ENCODE assay signal across 23 cellular contexts in genomic region chr15:72189250-72189902, GRCh38. TPM values are rescaled to one million over a fixed set of nuclear protein-coding genes. Genes with fewer than 3 reads are reported as not detected.
DNase-seq lines count a peak whose midpoint lies in the region; ATAC-seq, FAIRE-seq and TF ChIP-seq lines count a peak whose summit lies in the region.
"Had no signal": no experiment of that assay in that cellular context is flagged by ENCODE, and none has a peak within 500 bp of the region (broad histone marks: within the 10 kb centered on the region; RNA-seq: fewer than 3 reads in every experiment).

No MANE protein-coding gene starts in this region.

- H2BK12ac ChIP-seq in mesenchymal stem cell (ENCODE audit: low read length in 2 of 2): no peak overlapping the region

- H3K9ac ChIP-seq in mesenchymal stem cell (ENCODE audit: low read length): no peak overlapping the region
- H3K9ac ChIP-seq: BLaER1 had no signal

- ATAC-seq in A549: no peak

- no peak for TF ChIP-seq RAD21 in A549 (conservative IDR thresholded peaks at IDR 0.05 in 1 of 2, IDR thresholded peaks at IDR 0.05 in 1 of 2)

- no peak overlapping the region for H3K14ac ChIP-seq in mesenchymal stem cell (ENCODE audit: low read length in 2 of 2)

- POLR2A ChIA-PET in A549 (lab: Yijun Ruan, JAX): no interaction called here
- POLR2A ChIA-PET in HEK293 (lab: Yijun Ruan, JAX): no interaction called here

- H3K23ac ChIP-seq in mesenchymal stem cell (ENCODE audit: low read length in 2 of 2): no peak overlapping the region

- 76% methylated on average over 2 of the region's 2 CpGs for WGBS in A549 (ENCODE audit: missing lambda C conversion rate)
- WGBS in mesenchymal stem cell: 96% methylated on average over 2 of the region's 2 CpGs

- TF ChIP-seq CTCF in A549 (IDR thresholded peaks at IDR 0.05): no peak
- TF ChIP-seq CTCF in HEK293 (tag by site-specific recombination; IDR thresholded peaks at IDR 0.05): no peak

- no peak overlapping the region for H2BK15ac ChIP-seq in mesenchymal stem cell (ENCODE audit: low read depth, poor library complexity, severe bottlenecking)

- TF ChIP-seq EP300 in A549 (IDR thresholded peaks at IDR 0.05): no peak

- H2BK120ac ChIP-seq in mesenchymal stem cell (ENCODE audit: low read depth, low read length): no peak overlapping the region

- DNase-seq in A549 (ENCODE audit: low read depth in 1 of 2, low spot score in 1 of 2) (no peak), islet precursor cell (peak; percentile 5), caudate nucleus (lab: John Stamatoyannopoulos, UW) (no peak), mesenchymal stem cell (no peak)
- DNase-seq: ACHN; BE2C; C1 segment of cervical spinal cord; CD4-positive, alpha-beta memory T cell; CD4-positive, CD25-positive, alpha-beta regulatory T cell; CD8-positive, alpha-beta memory T cell; COR-L47; DMS 273 treated with DMSO at 0.1 percent for 48 hours; DMS153; DMS53; DMS79; DND-41; EL; GF-D8 had no signal

- no peak overlapping the region for H3K18ac ChIP-seq in mesenchymal stem cell (ENCODE audit: low read depth in 1 of 2, low read length in 2 of 2)

- H3K4me2 ChIP-seq in A549 (no peak overlapping the region), mesenchymal stem cell (ENCODE audit: low read length, poor library complexity, severe bottlenecking) (no peak overlapping the region)
- H3K4me2 ChIP-seq: BLaER1 had no signal

- no peak overlapping the region for H4K91ac ChIP-seq in mesenchymal stem cell (ENCODE audit: low read length)

- H3K79me1 ChIP-seq in mesenchymal stem cell (replicated peaks; ENCODE audit: low read length, poor library complexity, severe bottlenecking): no peaks in the 10 kb centered on the region

- no peak for TF ChIP-seq POLR2A in A549 (IDR thresholded peaks at IDR 0.05; ENCODE audit: low read length)

- H3K9me3 ChIP-seq in A549: no peaks in the 10 kb centered on the region
- H3K9me3 ChIP-seq in HEK293 (ENCODE audit: control insufficient read depth, insufficient read depth, low read depth, low read length): no peaks in the 10 kb centered on the region
- H3K9me3 ChIP-seq in mesenchymal stem cell (ENCODE audit: control insufficient read depth, low read length): no peaks in the 10 kb centered on the region
- H3K9me3 ChIP-seq: BE2C, BLaER1 had no signal

- H3K4me3 ChIP-seq in A549: no peak overlapping the region
- no peak overlapping the region for H3K4me3 ChIP-seq in HEK293 (ENCODE audit: low read depth, low read length)
- no peak overlapping the region for H3K4me3 ChIP-seq in mesenchymal stem cell (ENCODE audit: insufficient read depth in 1 of 2, low read depth in 1 of 2, low read length in 2 of 2)
- H3K4me3 ChIP-seq: BLaER1 had no signal

- peaks cover 14% of the 10 kb centered on the region for H3K4me1 ChIP-seq in A549
- no peaks in the 10 kb centered on the region; the same call in 1 of the 2 replicates for H3K4me1 ChIP-seq in HEK293 (ENCODE audit: control insufficient read depth, insufficient read depth, low read length)
- H3K4me1 ChIP-seq in mesenchymal stem cell (ENCODE audit: control insufficient read depth, insufficient read depth, low read depth, low read length): peaks cover 2% of the 10 kb centered on the region
- H3K4me1 ChIP-seq: BE2C had no signal

- H3K36me3 ChIP-seq in HEK293 (ENCODE audit: control insufficient read depth in 2 of 2, insufficient read depth in 1 of 2, low read length in 2 of 2) (no peaks in the 10 kb centered on the region), mesenchymal stem cell (ENCODE audit: control insufficient read depth in 1 of 2, insufficient read depth in 2 of 2, low read depth in 1 of 2, low read length in 2 of 2) (no peaks in the 10 kb centered on the region)
- H3K36me3 ChIP-seq: BE2C, BLaER1 had no signal

- H2AFZ ChIP-seq in mesenchymal stem cell (ENCODE audit: low read depth, low read length): no peak overlapping the region

- H3K27ac ChIP-seq in A549 (no peak overlapping the region), HEK293 (ENCODE audit: extremely low read depth, low read depth, low read length) (no peak overlapping the region), caudate nucleus (ENCODE audit: low read depth, low read length) (no peak overlapping the region), mesenchymal stem cell (ENCODE audit: low read length, poor library complexity, severe bottlenecking) (no peak overlapping the region)
- H3K27ac ChIP-seq: 22Rv1, BLaER1 had no signal

- FAIRE-seq in A549 (lab: Jason Lieb, UNC): peak; percentile 84
- FAIRE-seq: GM12891 had no signal

- CTCF ChIA-PET in A549 (lab: Yijun Ruan, JAX): interaction anchor here (1.0 to 4.1 kb wide), 7 partner anchors 10 to 151 kb away, joined by 3 to 23 read pairs (median 4); partner anchors contain the start of gene GRAMD2A
- CTCF ChIA-PET in HEK293 (lab: Yijun Ruan, JAX): interaction anchor here (0.6 to 1.4 kb wide), 3 partner anchors 37 to 143 kb away, joined by 3 to 4 read pairs (median 3); no protein-coding TSS in a partner anchor

- no peak overlapping the region for H2BK5ac ChIP-seq in mesenchymal stem cell (ENCODE audit: low read depth, low read length, poor library complexity, severe bottlenecking)

- no peak overlapping the region for H2AK5ac ChIP-seq in mesenchymal stem cell (ENCODE audit: low read length, severe bottlenecking)

- H4K8ac ChIP-seq in mesenchymal stem cell (ENCODE audit: low read length): no peak overlapping the region

- H3K4ac ChIP-seq in mesenchymal stem cell (ENCODE audit: low read depth in 1 of 2, low read length in 2 of 2): no peak overlapping the region

- H3K27me3 ChIP-seq in mesenchymal stem cell (ENCODE audit: control insufficient read depth in 1 of 2, insufficient read depth in 1 of 2, low read length in 2 of 2): peaks cover 0 to 6% of the 10 kb centered on the region in 2 experiments
- H3K27me3 ChIP-seq: BLaER1 had no signal

TF ChIP-seq in A549, 52 proteins besides CTCF, POLR2A, EP300 and RAD21 (continues in another document):
- TF ChIP-seq E2F6 (IDR thresholded peaks at IDR 0.05; ENCODE audit: borderline replicate concordance, low read depth) (no peak), FOXS1 (CRISPR knock-in tag; IDR thresholded peaks at IDR 0.05) (no peak), HDAC2 (IDR thresholded peaks at IDR 0.05) (no peak), MAZ (IDR thresholded peaks at IDR 0.05; ENCODE audit: borderline replicate concordance, low read depth, low read length) (no peak), KDM1A (IDR thresholded peaks at IDR 0.05; ENCODE audit: low read depth) (no peak), TP53 (CRISPR knock-in tag; IDR thresholded peaks at IDR 0.05) (no peak), GATA3 (IDR thresholded peaks at IDR 0.05; ENCODE audit: borderline replicate concordance) (no peak), MAFK (IDR thresholded peaks at IDR 0.05; ENCODE audit: partially characterized antibody) (no peak), HEYL (CRISPR knock-in tag; IDR thresholded peaks at IDR 0.05) (no peak), NR3C1 (IDR thresholded peaks at IDR 0.05) (no peak), TFCP2L1 (CRISPR knock-in tag; IDR thresholded peaks at IDR 0.05) (no peak), ZFP36 (IDR thresholded peaks at IDR 0.05; ENCODE audit: borderline replicate concordance, partially characterized antibody) (no peak), FOSB (CRISPR knock-in tag; IDR thresholded peaks at IDR 0.05) (no peak)

TF ChIP-seq in HEK293, 187 proteins besides CTCF, POLR2A, EP300 and RAD21:
- TF ChIP-seq ZNF529 (tag by site-specific recombination; IDR thresholded peaks at IDR 0.05; ENCODE audit: insufficient replicate concordance) (peak; percentile 99), ZNF664 (tag by site-specific recombination; IDR thresholded peaks at IDR 0.05) (peak; percentile 90), ZNF2 (tag by site-specific recombination; IDR thresholded peaks at IDR 0.05) (no peak), ZNF404 (tag by site-specific recombination; IDR thresholded peaks at IDR 0.05) (no peak), PRDM1 (tag by site-specific recombination; IDR thresholded peaks at IDR 0.05) (0 out of 2 replicates have a peak, but pooled peaks have one; percentile 7)

RNA-seq across cellular contexts. Expression of gene GRAMD2A, which starts 8.2 kb away (rescaled TPM):
- 0.20 and 0.41 TPM in 2 replicates for polyA plus RNA-seq in A549 (2011; rRNA removed)
- 0.03 and 0.08 TPM in 2 replicates for polyA plus RNA-seq in A549 (2012; cell fraction: cytosol; rRNA removed)
- polyA plus RNA-seq in A549 (2012; cell fraction: nucleus; rRNA removed): 0.07 and 0.20 TPM in 2 replicates
- polyA plus RNA-seq in A549 (2017; fragmentation: RNase III; extraction: RNeasy Plus Mini Kit Qiagen cat#74134 plus additional on column Dnase treatment): not detected in 3 replicates
- polyA minus RNA-seq in A549 (2011; rRNA and poly(A)+ RNA removed): 0.08 TPM in 1 of 2 replicates, not detected in the other
- polyA plus RNA-seq in mesenchymal stem cell (2013, experiment 1 of 2): not detected
- polyA plus RNA-seq in mesenchymal stem cell (2013, experiment 2 of 2): 0.07 TPM
- polyA plus RNA-seq: CD14-positive monocyte; CD4-positive, alpha-beta memory T cell; CD4-positive, CD25-positive, alpha-beta regulatory T cell; CD8-positive, alpha-beta memory T cell had no signal

RNA-seq across cellular contexts. Expression of gene PKM, which starts 41.6 kb away (rescaled TPM):
- polyA plus RNA-seq in A549 (2011; rRNA removed): 2,741 and 3,443 TPM in 2 replicates
- polyA plus RNA-seq in A549 (2012; cell fraction: cytosol; rRNA removed): 2,155 and 2,437 TPM in 2 replicates
- polyA plus RNA-seq in A549 (2012; cell fraction: nucleus; rRNA removed): 3,552 and 3,648 TPM in 2 replicates
- 3,389 to 3,848 TPM (median 3,810 TPM) in 3 replicates for polyA plus RNA-seq in A549 (2017; fragmentation: RNase III; extraction: RNeasy Plus Mini Kit Qiagen cat#74134 plus additional on column Dnase treatment)
- 2,968 and 3,588 TPM in 2 replicates for polyA minus RNA-seq in A549 (2011; rRNA and poly(A)+ RNA removed)
- polyA plus RNA-seq in mesenchymal stem cell (2013, experiment 1 of 2): 999 TPM
- polyA plus RNA-seq in mesenchymal stem cell (2013, experiment 2 of 2): 982 TPM
